In the genomic region with DNA sequence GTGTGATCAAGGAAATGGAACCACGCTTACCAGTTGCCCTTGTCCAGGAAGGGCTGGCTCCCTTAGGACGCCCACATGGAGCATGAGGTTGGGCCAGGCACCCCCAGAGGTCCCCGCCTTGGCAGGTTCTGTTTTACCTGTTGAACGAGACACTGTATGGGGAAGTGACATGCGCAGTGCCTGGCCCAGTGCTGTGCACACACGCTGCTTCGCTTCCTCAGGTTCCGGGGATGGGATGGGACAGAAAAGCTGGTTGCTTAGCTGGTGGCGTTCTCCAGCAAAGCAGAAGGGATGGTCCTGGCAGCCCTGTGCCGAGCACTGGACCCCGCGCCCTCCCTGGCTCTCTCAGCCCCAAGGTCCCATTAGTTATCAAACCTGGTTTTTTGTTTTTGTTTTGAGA, we compare ENCODE assay signal across 2 cellular contexts.
TF ChIP-seq lines count a peak whose summit lies in the region.

No MANE protein-coding gene starts in this region.

TF ChIP-seq in GM12878, 131 proteins besides CTCF, POLR2A, EP300 and RAD21:
- TF ChIP-seq, protein P1, sequence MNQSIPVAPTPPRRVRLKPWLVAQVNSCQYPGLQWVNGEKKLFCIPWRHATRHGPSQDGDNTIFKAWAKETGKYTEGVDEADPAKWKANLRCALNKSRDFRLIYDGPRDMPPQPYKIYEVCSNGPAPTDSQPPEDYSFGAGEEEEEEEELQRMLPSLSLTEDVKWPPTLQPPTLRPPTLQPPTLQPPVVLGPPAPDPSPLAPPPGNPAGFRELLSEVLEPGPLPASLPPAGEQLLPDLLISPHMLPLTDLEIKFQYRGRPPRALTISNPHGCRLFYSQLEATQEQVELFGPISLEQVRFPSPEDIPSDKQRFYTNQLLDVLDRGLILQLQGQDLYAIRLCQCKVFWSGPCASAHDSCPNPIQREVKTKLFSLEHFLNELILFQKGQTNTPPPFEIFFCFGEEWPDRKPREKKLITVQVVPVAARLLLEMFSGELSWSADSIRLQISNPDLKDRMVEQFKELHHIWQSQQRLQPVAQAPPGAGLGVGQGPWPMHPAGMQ (IDR thresholded peaks at IDR 0.05; ENCODE audit: borderline replicate concordance) = no peak
- no peak for TF ChIP-seq STAT1 (conservative IDR thresholded peaks at IDR 0.05)
- no peak for TF ChIP-seq SP1 (IDR thresholded peaks at IDR 0.05; ENCODE audit: low read depth, low read length)

TF ChIP-seq in SK-N-SH, 30 proteins besides CTCF, POLR2A, EP300 and RAD21:
- no peak for TF ChIP-seq RCOR1 (IDR thresholded peaks at IDR 0.05; ENCODE audit: low read length)
- no peak for TF ChIP-seq POLR2AphosphoS5 (IDR thresholded peaks at IDR 0.05; ENCODE audit: low read depth, low read length)
- no peak for TF ChIP-seq FOXM1 (IDR thresholded peaks at IDR 0.05; ENCODE audit: low read depth)
- no peak for TF ChIP-seq ELF1 (IDR thresholded peaks at IDR 0.05)
- TF ChIP-seq CHD2 (IDR thresholded peaks at IDR 0.05; ENCODE audit: low read length, partially characterized antibody) = no peak
- TF ChIP-seq GATA2 (CRISPR knock-in tag; IDR thresholded peaks at IDR 0.05) = no peak
- TF ChIP-seq, protein P2, sequence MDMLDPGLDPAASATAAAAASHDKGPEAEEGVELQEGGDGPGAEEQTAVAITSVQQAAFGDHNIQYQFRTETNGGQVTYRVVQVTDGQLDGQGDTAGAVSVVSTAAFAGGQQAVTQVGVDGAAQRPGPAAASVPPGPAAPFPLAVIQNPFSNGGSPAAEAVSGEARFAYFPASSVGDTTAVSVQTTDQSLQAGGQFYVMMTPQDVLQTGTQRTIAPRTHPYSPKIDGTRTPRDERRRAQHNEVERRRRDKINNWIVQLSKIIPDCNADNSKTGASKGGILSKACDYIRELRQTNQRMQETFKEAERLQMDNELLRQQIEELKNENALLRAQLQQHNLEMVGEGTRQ (IDR thresholded peaks at IDR 0.05; ENCODE audit: borderline replicate concordance, low read depth, low read length) = no peak
- no peak for TF ChIP-seq SIN3A (IDR thresholded peaks at IDR 0.05; ENCODE audit: borderline replicate concordance, low read depth, low read length)
- TF ChIP-seq RXRA (IDR thresholded peaks at IDR 0.05; ENCODE audit: borderline replicate concordance, low read depth) = no peak
- TF ChIP-seq YY1 (IDR thresholded peaks at IDR 0.05; ENCODE audit: low read depth) = no peak
- no peak for TF ChIP-seq MXI1 (IDR thresholded peaks at IDR 0.05; ENCODE audit: low read depth, low read length)
- TF ChIP-seq, protein P3, sequence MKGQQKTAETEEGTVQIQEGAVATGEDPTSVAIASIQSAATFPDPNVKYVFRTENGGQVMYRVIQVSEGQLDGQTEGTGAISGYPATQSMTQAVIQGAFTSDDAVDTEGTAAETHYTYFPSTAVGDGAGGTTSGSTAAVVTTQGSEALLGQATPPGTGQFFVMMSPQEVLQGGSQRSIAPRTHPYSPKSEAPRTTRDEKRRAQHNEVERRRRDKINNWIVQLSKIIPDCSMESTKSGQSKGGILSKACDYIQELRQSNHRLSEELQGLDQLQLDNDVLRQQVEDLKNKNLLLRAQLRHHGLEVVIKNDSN (IDR thresholded peaks at IDR 0.05; ENCODE audit: borderline replicate concordance, low read depth) = no peak
